Comparison of ENCODE assay signal across 13 cellular contexts in genomic region chr7:135208417-135208793, GRCh38. TPM values are rescaled to one million over a fixed set of nuclear protein-coding genes. Genes with fewer than 3 reads are reported as not detected.
DNase-seq lines count a peak whose midpoint lies in the region; ATAC-seq and TF ChIP-seq lines count a peak whose summit lies in the region.
"Had no signal": no experiment of that assay in that cellular context is flagged by ENCODE, and none has a peak within 500 bp of the region (broad histone marks: within the 10 kb centered on the region; RNA-seq: fewer than 3 reads in every experiment).

No MANE protein-coding gene starts in this region.

- peaks cover 17 to 34% (median 31%) of the 10 kb centered on the region in 4 donors for H3K36me3 ChIP-seq in stomach

- no peak for TF ChIP-seq POLR2A in stomach (IDR thresholded peaks at IDR 0.05)

- H3K36me3 Mint-ChIP-seq in natural killer cell (no peaks in the 10 kb centered on the region), activated B cell treated with CpG ODN at 0.5 μM for 24 hours (ENCODE audit: low read depth) (peaks cover 44% of the 10 kb centered on the region), type B pancreatic cell (peaks cover 7% of the 10 kb centered on the region)
- peaks cover 5% of the 10 kb centered on the region for H3K36me3 Mint-ChIP-seq in natural killer cell treated with Interleukin-12 subunit alpha and Interleukin-12 subunit beta and Interleukin-15 and Interleukin-18, amount 100 ng/mL, for 72 hours
- peaks cover 21% of the 10 kb centered on the region for H3K36me3 Mint-ChIP-seq in activated T-helper 2 cell treated with anti-CD3 and anti-CD28 coated beads, Interferon-gamma antibody, Interleukin-2, Interleukin-4, amounts not matched to agents 10 μg/mL and 5 μg/mL and 100 μg/mL, durations not matched to agents 14 hours and 24 hours and 36 hours (ENCODE audit: low read depth)

- H3K27me3 Mint-ChIP-seq in natural killer cell (ENCODE audit: low read depth in 2 of 2) = no peaks in the 10 kb centered on the region
- H3K27me3 Mint-ChIP-seq in natural killer cell treated with Interleukin-12 subunit alpha and Interleukin-12 subunit beta and Interleukin-15 and Interleukin-18, amount 100 ng/mL, for 72 hours = no peaks in the 10 kb centered on the region
- H3K27me3 Mint-ChIP-seq in activated B cell treated with CpG ODN at 0.5 μM for 24 hours = no peaks in the 10 kb centered on the region
- H3K27me3 Mint-ChIP-seq in type B pancreatic cell = no peaks in the 10 kb centered on the region
- no peaks in the 10 kb centered on the region for H3K27me3 Mint-ChIP-seq in activated T-helper 2 cell treated with anti-CD3 and anti-CD28 coated beads, Interferon-gamma antibody, Interleukin-2, Interleukin-4, amounts not matched to agents 10 μg/mL and 5 μg/mL and 100 μg/mL, durations not matched to agents 14 hours and 24 hours and 36 hours (ENCODE audit: low read depth)

- no peak overlapping the region for H3K27ac ChIP-seq in stomach
- H3K27ac ChIP-seq: cardiac muscle cell had no signal

- no peaks in the 10 kb centered on the region for H3K9me3 ChIP-seq in stomach

- no peak for TF ChIP-seq EP300 in stomach (IDR thresholded peaks at IDR 0.05)

- intact Hi-C loops in natural killer cell (cut with micrococcal nuclease) = no loop called here
- intact Hi-C loops in activated B cell treated with CpG ODN at 0.5 μM for 24 hours (cut with micrococcal nuclease) = no loop called here
- intact Hi-C loops in stomach (cut with DNase I; ENCODE audit: low total_unique reads) = no loop called here
- intact Hi-C loops in activated T-helper 2 cell treated with anti-CD3 and anti-CD28 coated beads, Interferon-gamma antibody, Interleukin-2, Interleukin-4, amounts not matched to agents 10 μg/mL and 5 μg/mL and 100 μg/mL, durations not matched to agents 14 hours and 24 hours and 36 hours (cut with micrococcal nuclease) = no loop called here

- POLR2A ChIA-PET in activated B cell treated with CpG ODN at 0.5 μM for 24 hours (lab: Charles Lee) = interaction anchor here (3.7 to 6.2 kb wide), 2 partner anchors 21 to 38 kb away, joined by 46 to 62 read pairs; partner anchors contain the start of gene CYREN

- TF ChIP-seq CTCF in natural killer cell (IDR thresholded peaks at IDR 0.05) (no peak), activated B cell treated with CpG ODN at 0.5 μM for 24 hours (IDR thresholded peaks at IDR 0.05) (no peak), type B pancreatic cell (conservative IDR thresholded peaks at IDR 0.05) (no peak), stomach (IDR thresholded peaks at IDR 0.05) (no peak)

- H3K9me3 Mint-ChIP-seq in natural killer cell (no peaks in the 10 kb centered on the region), activated B cell treated with CpG ODN at 0.5 μM for 24 hours (no peaks in the 10 kb centered on the region), type B pancreatic cell (no peaks in the 10 kb centered on the region)
- no peaks in the 10 kb centered on the region for H3K9me3 Mint-ChIP-seq in natural killer cell treated with Interleukin-12 subunit alpha and Interleukin-12 subunit beta and Interleukin-15 and Interleukin-18, amount 100 ng/mL, for 72 hours
- H3K9me3 Mint-ChIP-seq in activated T-helper 2 cell treated with anti-CD3 and anti-CD28 coated beads, Interferon-gamma antibody, Interleukin-2, Interleukin-4, amounts not matched to agents 10 μg/mL and 5 μg/mL and 100 μg/mL, durations not matched to agents 14 hours and 24 hours and 36 hours = no peaks in the 10 kb centered on the region

- H3K4me3 ChIP-seq in stomach = no peak overlapping the region
- H3K4me3 ChIP-seq: cardiac muscle cell had no signal

- CTCF ChIA-PET in activated B cell treated with CpG ODN at 0.5 μM for 24 hours (lab: Charles Lee) = no interaction called here

- no peak for DNase-seq in natural killer cell
- no peak for DNase-seq in natural killer cell treated with Interleukin-12 subunit alpha and Interleukin-12 subunit beta and Interleukin-15 and Interleukin-18, amount 100 ng/mL, for 72 hours (ENCODE audit: low spot score)
- DNase-seq in activated B cell treated with CpG ODN at 0.5 μM for 24 hours = no peak
- peak; percentile 76 for DNase-seq in kidney tubule cell (ENCODE audit: low spot score)
- no peak for DNase-seq in type B pancreatic cell (ENCODE audit: extremely low spot score, unreplicated experiment)
- DNase-seq in nucleus accumbens (lab: John Stamatoyannopoulos, UW) = no peak
- no peak for DNase-seq in stomach
- DNase-seq in activated T-helper 2 cell treated with anti-CD3 and anti-CD28 coated beads, Interferon-gamma antibody, Interleukin-2, Interleukin-4, amounts not matched to agents 10 μg/mL and 5 μg/mL and 100 μg/mL, durations not matched to agents 14 hours and 24 hours and 36 hours (ENCODE audit: low spot score) = no peak
- DNase-seq: activated CD4-positive, alpha-beta T cell treated with anti-CD3 and anti-CD28 coated beads, Interleukin-2, amount 50 U/mL, for 48 hours; activated gamma-delta T cell; NCI-H2081 had no signal

- H3K27ac Mint-ChIP-seq in natural killer cell = peak overlapping the region in 1 of 2 donors; percentile 35
- H3K27ac Mint-ChIP-seq in natural killer cell treated with Interleukin-12 subunit alpha and Interleukin-12 subunit beta and Interleukin-15 and Interleukin-18, amount 100 ng/mL, for 72 hours = no peak overlapping the region
- peak overlapping the region; percentile 43 for H3K27ac Mint-ChIP-seq in activated B cell treated with CpG ODN at 0.5 μM for 24 hours
- peak overlapping the region; percentile 54 for H3K27ac Mint-ChIP-seq in type B pancreatic cell
- no peak overlapping the region for H3K27ac Mint-ChIP-seq in activated T-helper 2 cell treated with anti-CD3 and anti-CD28 coated beads, Interferon-gamma antibody, Interleukin-2, Interleukin-4, amounts not matched to agents 10 μg/mL and 5 μg/mL and 100 μg/mL, durations not matched to agents 14 hours and 24 hours and 36 hours

- H3K4me1 ChIP-seq in stomach = peaks cover 17 to 43% (median 37%) of the 10 kb centered on the region in 4 donors

- no peaks in the 10 kb centered on the region for H3K27me3 ChIP-seq in stomach
- H3K27me3 ChIP-seq: cardiac muscle cell had no signal

- 75 to 83% (median 77%) methylated on average over 4 to 5 of the region's 5 CpGs for WGBS in stomach, 5 donors

- peaks cover 17 to 35% of the 10 kb centered on the region in 2 donors for H3K4me1 Mint-ChIP-seq in natural killer cell
- peaks cover 22 to 23% of the 10 kb centered on the region in 2 donors for H3K4me1 Mint-ChIP-seq in natural killer cell treated with Interleukin-12 subunit alpha and Interleukin-12 subunit beta and Interleukin-15 and Interleukin-18, amount 100 ng/mL, for 72 hours (ENCODE audit: low read depth in 2 of 2)
- H3K4me1 Mint-ChIP-seq in activated B cell treated with CpG ODN at 0.5 μM for 24 hours = peaks cover 50% of the 10 kb centered on the region
- H3K4me1 Mint-ChIP-seq in type B pancreatic cell (ENCODE audit: unreplicated experiment) = peaks cover 20% of the 10 kb centered on the region
- H3K4me1 Mint-ChIP-seq in activated T-helper 2 cell treated with anti-CD3 and anti-CD28 coated beads, Interferon-gamma antibody, Interleukin-2, Interleukin-4, amounts not matched to agents 10 μg/mL and 5 μg/mL and 100 μg/mL, durations not matched to agents 14 hours and 24 hours and 36 hours (ENCODE audit: low read depth) = peaks cover 40% of the 10 kb centered on the region

- H3K4me3 Mint-ChIP-seq in natural killer cell = peak overlapping the region; percentile 59
- H3K4me3 Mint-ChIP-seq in natural killer cell treated with Interleukin-12 subunit alpha and Interleukin-12 subunit beta and Interleukin-15 and Interleukin-18, amount 100 ng/mL, for 72 hours = no peak overlapping the region
- H3K4me3 Mint-ChIP-seq in activated B cell treated with CpG ODN at 0.5 μM for 24 hours = peak overlapping the region; percentile 25
- peak overlapping the region; percentile 65 for H3K4me3 Mint-ChIP-seq in type B pancreatic cell
- H3K4me3 Mint-ChIP-seq in activated T-helper 2 cell treated with anti-CD3 and anti-CD28 coated beads, Interferon-gamma antibody, Interleukin-2, Interleukin-4, amounts not matched to agents 10 μg/mL and 5 μg/mL and 100 μg/mL, durations not matched to agents 14 hours and 24 hours and 36 hours (ENCODE audit: low read depth) = no peak overlapping the region

- no peak for ATAC-seq in natural killer cell
- no peak for ATAC-seq in natural killer cell treated with Interleukin-12 subunit alpha and Interleukin-12 subunit beta and Interleukin-15 and Interleukin-18, amount 100 ng/mL, for 72 hours
- ATAC-seq in activated B cell treated with CpG ODN at 0.5 μM for 24 hours (ENCODE audit: low read depth) = no peak

RNA-seq across cellular contexts. Expression of gene WDR91, which starts 2.9 kb away (rescaled TPM):
- total RNA-seq in natural killer cell (10 to 100 TPM; 28.7 to 42.0 (median 39.2) TPM), activated B cell treated with CpG ODN at 0.5 μM for 24 hours (59.5 and 60.1 TPM in 2 replicates), type B pancreatic cell (ENCODE audit: low replicate concordance) (10.0 and 25.8 TPM in 2 replicates), stomach (10 to 100 TPM in 4 of 5 donors, 1 to 10 TPM in 1; 7.0 to 79.4 (median 33.5) TPM)
- 10 to 100 TPM; 11.9 to 22.8 TPM for total RNA-seq in natural killer cell treated with Interleukin-12 subunit alpha and Interleukin-12 subunit beta and Interleukin-15 and Interleukin-18, amount 100 ng/mL, for 72 hours
- polyA plus RNA-seq in stomach = 10 to 100 TPM in 1 of 3 donors, 1 to 10 TPM in 2; 6.3 to 13.2 (median 6.6) TPM
- total RNA-seq in activated T-helper 2 cell treated with anti-CD3 and anti-CD28 coated beads, Interferon-gamma antibody, Interleukin-2, Interleukin-4, amounts not matched to agents 10 μg/mL and 5 μg/mL and 100 μg/mL, durations not matched to agents 14 hours and 24 hours and 36 hours = 19.2 and 22.6 TPM in 2 replicates

RNA-seq across cellular contexts. Expression of gene STRA8, which starts 25.2 kb away (rescaled TPM):
- not detected for total RNA-seq in natural killer cell
- not detected for total RNA-seq in natural killer cell treated with Interleukin-12 subunit alpha and Interleukin-12 subunit beta and Interleukin-15 and Interleukin-18, amount 100 ng/mL, for 72 hours
- not detected in 2 replicates for total RNA-seq in activated B cell treated with CpG ODN at 0.5 μM for 24 hours
- total RNA-seq in type B pancreatic cell (ENCODE audit: low replicate concordance) = not detected in 2 replicates
- total RNA-seq in stomach = not detected
- polyA plus RNA-seq in stomach = not detected
- not detected in 2 replicates for total RNA-seq in activated T-helper 2 cell treated with anti-CD3 and anti-CD28 coated beads, Interferon-gamma antibody, Interleukin-2, Interleukin-4, amounts not matched to agents 10 μg/mL and 5 μg/mL and 100 μg/mL, durations not matched to agents 14 hours and 24 hours and 36 hours
- total RNA-seq: cardiac muscle cell had no signal
- polyA plus RNA-seq: AG04450, cardiac muscle cell had no signal

RNA-seq across cellular contexts. Expression of gene CYREN, which starts 37.9 kb away (rescaled TPM):
- total RNA-seq in natural killer cell = 10 to 100 TPM; 26.1 to 33.9 (median 33.8) TPM
- 10 to 100 TPM; 47.2 to 68.5 TPM for total RNA-seq in natural killer cell treated with Interleukin-12 subunit alpha and Interleukin-12 subunit beta and Interleukin-15 and Interleukin-18, amount 100 ng/mL, for 72 hours
- 78.2 and 79.3 TPM in 2 replicates for total RNA-seq in activated B cell treated with CpG ODN at 0.5 μM for 24 hours
- 43.4 and 51.0 TPM in 2 replicates for total RNA-seq in type B pancreatic cell (ENCODE audit: low replicate concordance)
- total RNA-seq in stomach = 10 to 100 TPM; 11.1 to 33.0 (median 29.8) TPM
- 10 to 100 TPM; 21.7 to 30.8 (median 30.5) TPM for polyA plus RNA-seq in stomach
- total RNA-seq in activated T-helper 2 cell treated with anti-CD3 and anti-CD28 coated beads, Interferon-gamma antibody, Interleukin-2, Interleukin-4, amounts not matched to agents 10 μg/mL and 5 μg/mL and 100 μg/mL, durations not matched to agents 14 hours and 24 hours and 36 hours = 50.1 and 52.9 TPM in 2 replicates

Comparison
In these comparisons a context has a peak if more than half of its experiments do, and no peak if none do; other contexts are left out.
1. H3K4me3 Mint-ChIP-seq: peak in natural killer cell (single experiment), activated B cell treated with CpG ODN at 0.5 μM for 24 hours (single experiment) and type B pancreatic cell (single experiment); none in natural killer cell treated with Interleukin-12 subunit alpha and Interleukin-12 subunit beta and Interleukin-15 and Interleukin-18, amount 100 ng/mL, for 72 hours (single experiment) and activated T-helper 2 cell treated with anti-CD3 and anti-CD28 coated beads, Interferon-gamma antibody, Interleukin-2, Interleukin-4, amounts not matched to agents 10 μg/mL and 5 μg/mL and 100 μg/mL, durations not matched to agents 14 hours and 24 hours and 36 hours (single experiment).
2. H3K27ac Mint-ChIP-seq: peak in activated B cell treated with CpG ODN at 0.5 μM for 24 hours (single experiment) and type B pancreatic cell (single experiment); none in natural killer cell treated with Interleukin-12 subunit alpha and Interleukin-12 subunit beta and Interleukin-15 and Interleukin-18, amount 100 ng/mL, for 72 hours (0 of 2) and activated T-helper 2 cell treated with anti-CD3 and anti-CD28 coated beads, Interferon-gamma antibody, Interleukin-2, Interleukin-4, amounts not matched to agents 10 μg/mL and 5 μg/mL and 100 μg/mL, durations not matched to agents 14 hours and 24 hours and 36 hours (single experiment).